Comparison of ENCODE assay signal across 1 cellular context in genomic region chr3:126184465-126185000, GRCh38.
TF ChIP-seq lines count a peak whose summit lies in the region.

No MANE protein-coding gene starts in this region.

TF ChIP-seq in HepG2, 621 proteins besides CTCF, POLR2A, EP300 and RAD21 (continued from another document and continues in another):
- TF ChIP-seq ZNF513 (CRISPR knock-in tag; conservative IDR thresholded peaks at IDR 0.05): no peak
- TF ChIP-seq NCOA5 (CRISPR knock-in tag; IDR thresholded peaks at IDR 0.05): no peak
- TF ChIP-seq SOX6 (IDR thresholded peaks at IDR 0.05): no peak
- TF ChIP-seq SOX6 (CRISPR knock-in tag; IDR thresholded peaks at IDR 0.05): peak; percentile 88
- no peak for TF ChIP-seq JARID2 (CRISPR knock-in tag; IDR thresholded peaks at IDR 0.05; ENCODE audit: insufficient replicate concordance)
- peak; percentile 89 for TF ChIP-seq FOXP4 (CRISPR knock-in tag; IDR thresholded peaks at IDR 0.05)
- no peak for TF ChIP-seq ZNF230 (CRISPR knock-in tag; IDR thresholded peaks at IDR 0.05)
- peak; percentile 34; the same call in 1 of the 2 replicates for TF ChIP-seq PHF21A (CRISPR knock-in tag; IDR thresholded peaks at IDR 0.05)
- no peak for TF ChIP-seq ZBTB38 (CRISPR knock-in tag; IDR thresholded peaks at IDR 0.05)
- 0 out of 2 replicates have a peak, but pooled peaks have one; percentile 31 for TF ChIP-seq BRCA1 (CRISPR knock-in tag; IDR thresholded peaks at IDR 0.05)
- TF ChIP-seq FOXJ3 (CRISPR knock-in tag; IDR thresholded peaks at IDR 0.05; ENCODE audit: borderline replicate concordance): peak; percentile 57; the same call in 1 of the 2 replicates
- TF ChIP-seq ZNF574 (CRISPR knock-in tag; IDR thresholded peaks at IDR 0.05): 0 out of 2 replicates have a peak, but pooled peaks have one; percentile 23
- TF ChIP-seq TEF (CRISPR knock-in tag; IDR thresholded peaks at IDR 0.05): peak; percentile 84; the same call in 1 of the 2 replicates
- TF ChIP-seq RXRB (CRISPR knock-in tag; IDR thresholded peaks at IDR 0.05; ENCODE audit: borderline replicate concordance): peak; percentile 40; the same call in 1 of the 2 replicates
- TF ChIP-seq SSRP1 (CRISPR knock-in tag; IDR thresholded peaks at IDR 0.05): no peak
- TF ChIP-seq DMTF1 (CRISPR knock-in tag; IDR thresholded peaks at IDR 0.05): no peak
- no peak for TF ChIP-seq ZBTB21 (CRISPR knock-in tag; IDR thresholded peaks at IDR 0.05)
- TF ChIP-seq, protein P1, sequence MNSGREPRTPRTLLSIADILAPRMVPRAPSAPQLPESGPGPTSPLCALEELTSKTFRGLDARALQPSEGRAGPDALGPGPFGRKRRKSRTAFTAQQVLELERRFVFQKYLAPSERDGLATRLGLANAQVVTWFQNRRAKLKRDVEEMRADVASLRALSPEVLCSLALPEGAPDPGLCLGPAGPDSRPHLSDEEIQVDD (CRISPR knock-in tag; IDR thresholded peaks at IDR 0.05; ENCODE audit: borderline replicate concordance): no peak
- TF ChIP-seq ZNF766 (CRISPR knock-in tag; IDR thresholded peaks at IDR 0.05; ENCODE audit: borderline replicate concordance): no peak
- no peak for TF ChIP-seq AHDC1 (CRISPR knock-in tag; IDR thresholded peaks at IDR 0.05; ENCODE audit: borderline replicate concordance)
- peak; percentile 76; the same call in 1 of the 2 replicates for TF ChIP-seq NFE2 (CRISPR knock-in tag; IDR thresholded peaks at IDR 0.05)
- TF ChIP-seq FOXP1 (IDR thresholded peaks at IDR 0.05): 0 out of 2 replicates have a peak, but pooled peaks have one; percentile 46
- TF ChIP-seq FOXP1 (CRISPR knock-in tag; IDR thresholded peaks at IDR 0.05): peak; percentile 91
- TF ChIP-seq ZNF557 (CRISPR knock-in tag; IDR thresholded peaks at IDR 0.05): no peak
- TF ChIP-seq ZNF724P (CRISPR knock-in tag; IDR thresholded peaks at IDR 0.05; ENCODE audit: borderline replicate concordance): 0 out of 2 replicates have a peak, but pooled peaks have one; percentile 62
- no peak for TF ChIP-seq HNF4G (IDR thresholded peaks at IDR 0.05; ENCODE audit: borderline replicate concordance, low read depth, low read length)
- TF ChIP-seq HNF4G (CRISPR knock-in tag; IDR thresholded peaks at IDR 0.05; ENCODE audit: borderline replicate concordance, low read depth): no peak
- no peak for TF ChIP-seq NFYB (CRISPR knock-in tag; IDR thresholded peaks at IDR 0.05)
- TF ChIP-seq ZFAT (CRISPR knock-in tag; conservative IDR thresholded peaks at IDR 0.05): no peak
- TF ChIP-seq YY1 (IDR thresholded peaks at IDR 0.05; ENCODE audit: insufficient read depth, insufficient replicate concordance, low read depth, low read length): no peak
- 0 out of 2 replicates have a peak, but pooled peaks have one; percentile 17 for TF ChIP-seq TBX2 (CRISPR knock-in tag; IDR thresholded peaks at IDR 0.05; ENCODE audit: borderline replicate concordance)
- TF ChIP-seq ZXDC (CRISPR knock-in tag; IDR thresholded peaks at IDR 0.05): no peak
- no peak for TF ChIP-seq ZNF720 (CRISPR knock-in tag; IDR thresholded peaks at IDR 0.05)
- TF ChIP-seq MZF1 (CRISPR knock-in tag; IDR thresholded peaks at IDR 0.05; ENCODE audit: borderline replicate concordance): no peak
- no peak for TF ChIP-seq HOXA3 (CRISPR knock-in tag; IDR thresholded peaks at IDR 0.05)
- TF ChIP-seq ZFP62 (CRISPR knock-in tag; IDR thresholded peaks at IDR 0.05): no peak
- 0 out of 2 replicates have a peak, but pooled peaks have one; percentile 16 for TF ChIP-seq KAT8 (CRISPR knock-in tag; IDR thresholded peaks at IDR 0.05)
- peak; percentile 34; the same call in 1 of the 2 replicates for TF ChIP-seq ZFY (CRISPR knock-in tag; IDR thresholded peaks at IDR 0.05)
- TF ChIP-seq MED1 (CRISPR knock-in tag; IDR thresholded peaks at IDR 0.05): peak; percentile 76
- no peak for TF ChIP-seq SOX13 (IDR thresholded peaks at IDR 0.05)
- TF ChIP-seq SOX13 (CRISPR knock-in tag; conservative IDR thresholded peaks at IDR 0.05 in 1 of 2, IDR thresholded peaks at IDR 0.05 in 1 of 2): peak in 1 of 2 experiments; percentile 53; a peak in 1 of 4 replicates
